Comparison of ENCODE assay signal across 8 cellular contexts in genomic region chr1:115771094-115771846, GRCh38. TPM values are rescaled to one million over a fixed set of nuclear protein-coding genes. Genes with fewer than 3 reads are reported as not detected.
DNase-seq lines count a peak whose midpoint lies in the region; ATAC-seq and TF ChIP-seq lines count a peak whose summit lies in the region.

No MANE protein-coding gene starts in this region.

- peak overlapping the region; percentile 58 for H3K27ac ChIP-seq in skeletal muscle tissue (ENCODE audit: low read depth, low read length)

- no peak for ATAC-seq in GM21528 (IDR thresholded peaks at IDR 0.05; ENCODE audit: low FRiP score, unreplicated experiment)
- ATAC-seq in HG03354 (IDR thresholded peaks at IDR 0.05; ENCODE audit: poor library complexity, severe bottlenecking, unreplicated experiment) = no peak

- H3K9me3 ChIP-seq in skeletal muscle tissue (ENCODE audit: control insufficient read depth in 3 of 3, low read length in 3 of 3) = no peaks in the 10 kb centered on the region

- DNase-seq in NCI-H2107 (lab: John Stamatoyannopoulos, UW) (peak; percentile 50), NCI-H2107 treated with DMSO at 0.1 percent for 48 hours (lab: John Stamatoyannopoulos, UW; ENCODE audit: unreplicated experiment) (no peak), NCI-H774 (lab: John Stamatoyannopoulos, UW) (peak; percentile 55), fibroblast of the aortic adventitia (ENCODE audit: low read depth) (no peak), NCI-H82 (lab: John Stamatoyannopoulos, UW) (no peak)

- H3K9ac ChIP-seq in skeletal muscle tissue (ENCODE audit: low read depth in 1 of 3, low read length in 3 of 3) = peak overlapping the region; percentile 10 to 48 (median 43)

- H3K4me1 ChIP-seq in skeletal muscle tissue (ENCODE audit: control insufficient read depth in 3 of 3, insufficient read depth in 3 of 3, low read length in 3 of 3) = peaks cover 18 to 37% (median 22%) of the 10 kb centered on the region in 3 donors

- H3K36me3 ChIP-seq in skeletal muscle tissue (ENCODE audit: control insufficient read depth in 3 of 3, insufficient read depth in 3 of 3, low read length in 3 of 3) = no peaks in the 10 kb centered on the region

- peak overlapping the region; percentile 7 for H3K4me3 ChIP-seq in fibroblast of the aortic adventitia (ENCODE audit: low read depth, low read length)
- H3K4me3 ChIP-seq in skeletal muscle tissue (ENCODE audit: low read length in 3 of 3) = no peak overlapping the region

- H3K27me3 ChIP-seq in skeletal muscle tissue (ENCODE audit: control insufficient read depth in 3 of 3, insufficient read depth in 3 of 3, low read length in 3 of 3) = no peaks in the 10 kb centered on the region

- no peak for TF ChIP-seq CTCF in fibroblast of the aortic adventitia (IDR thresholded peaks at IDR 0.05; ENCODE audit: insufficient read depth, low read length)

RNA-seq across cellular contexts. Expression of gene CASQ2, which starts 2.8 kb away (rescaled TPM):
- not detected in 2 replicates for total RNA-seq in fibroblast of the aortic adventitia (ENCODE audit: low replicate concordance)
- 416 TPM for total RNA-seq in skeletal muscle tissue

Comparison
In these comparisons a context has a peak if more than half of its experiments do, and no peak if none do; other contexts are left out.
1. DNase-seq: peak in NCI-H2107 (single experiment) and NCI-H774 (single experiment); none in NCI-H2107 treated with DMSO at 0.1 percent for 48 hours (single experiment), fibroblast of the aortic adventitia (single experiment) and NCI-H82 (single experiment).
2. RNA of gene CASQ2, which starts 2.8 kb away (total RNA-seq): 416 TPM in skeletal muscle tissue (single experiment); not detected in fibroblast of the aortic adventitia; every median in the first group is over 100 times any median in the second.